14 cellular contexts compared by ENCODE assay signal in genomic region chr18:79486356-79487197, GRCh38.
DNase-seq lines count a peak whose midpoint lies in the region; ATAC-seq and TF ChIP-seq lines count a peak whose summit lies in the region.
"Had no signal": no experiment of that assay in that cellular context is flagged by ENCODE, and none has a peak within 500 bp of the region (broad histone marks: within the 10 kb centered on the region; RNA-seq: fewer than 3 reads in every experiment).

No MANE protein-coding gene starts in this region.

- no peak overlapping the region for H3K27ac Mint-ChIP-seq in activated CD4-positive, alpha-beta T cell treated with anti-CD3 and anti-CD28 coated beads for 36 hours
- H3K27ac Mint-ChIP-seq in chondrocyte (ENCODE audit: unreplicated experiment): peak overlapping the region; percentile 98
- H3K27ac Mint-ChIP-seq: activated B cell treated with CpG ODN at 0.5 μM for 24 hours; naive thymus-derived CD4-positive, alpha-beta T cell had no signal

- H3K27me3 Mint-ChIP-seq in activated CD4-positive, alpha-beta T cell treated with anti-CD3 and anti-CD28 coated beads for 36 hours: no peaks in the 10 kb centered on the region
- no peaks in the 10 kb centered on the region for H3K27me3 Mint-ChIP-seq in chondrocyte (ENCODE audit: low read depth)
- H3K27me3 Mint-ChIP-seq: activated B cell treated with CpG ODN at 0.5 μM for 24 hours; naive thymus-derived CD4-positive, alpha-beta T cell had no signal

- TF ChIP-seq POLR2A in suprapubic skin (IDR thresholded peaks at IDR 0.05): no peak

- TF ChIP-seq CTCF in chondrocyte (IDR thresholded peaks at IDR 0.05) (no peak), suprapubic skin (IDR thresholded peaks at IDR 0.05) (no peak)

- no peaks in the 10 kb centered on the region for H3K9me3 ChIP-seq in suprapubic skin
- H3K9me3 ChIP-seq: transverse colon had no signal

- peaks cover 39% of the 10 kb centered on the region for H3K36me3 ChIP-seq in suprapubic skin
- H3K36me3 ChIP-seq: transverse colon had no signal

- H3K27me3 ChIP-seq in suprapubic skin: no peaks in the 10 kb centered on the region
- H3K27me3 ChIP-seq: transverse colon had no signal

- POLR2A ChIA-PET in activated CD4-positive, alpha-beta T cell treated with anti-CD3 and anti-CD28 coated beads for 36 hours (lab: Charles Lee): no interaction called here

- no peak for ATAC-seq in activated CD4-positive, alpha-beta T cell treated with anti-CD3 and anti-CD28 coated beads for 36 hours
- ATAC-seq in HG03378 (IDR thresholded peaks at IDR 0.05; ENCODE audit: unreplicated experiment) (no peak), HG03442 (IDR thresholded peaks at IDR 0.05; ENCODE audit: unreplicated experiment) (no peak)
- ATAC-seq: naive thymus-derived CD4-positive, alpha-beta T cell had no signal

- H3K9me3 Mint-ChIP-seq in activated CD4-positive, alpha-beta T cell treated with anti-CD3 and anti-CD28 coated beads for 36 hours (ENCODE audit: low read depth): no peaks in the 10 kb centered on the region
- H3K9me3 Mint-ChIP-seq in chondrocyte (ENCODE audit: low read depth): no peaks in the 10 kb centered on the region
- H3K9me3 Mint-ChIP-seq: activated B cell treated with CpG ODN at 0.5 μM for 24 hours; naive thymus-derived CD4-positive, alpha-beta T cell had no signal

- TF ChIP-seq EP300 in suprapubic skin (IDR thresholded peaks at IDR 0.05): no peak

- peaks cover 6% of the 10 kb centered on the region for H3K4me1 Mint-ChIP-seq in activated CD4-positive, alpha-beta T cell treated with anti-CD3 and anti-CD28 coated beads for 36 hours
- H3K4me1 Mint-ChIP-seq in chondrocyte (ENCODE audit: low read depth): peaks cover 25% of the 10 kb centered on the region

- H3K4me3 ChIP-seq in suprapubic skin: no peak overlapping the region
- H3K4me3 ChIP-seq: transverse colon had no signal

- H3K27ac ChIP-seq in suprapubic skin: no peak overlapping the region

- intact Hi-C loops in activated CD4-positive, alpha-beta T cell treated with anti-CD3 and anti-CD28 coated beads for 36 hours (cut with DNase I, micrococcal nuclease): no loop called here

- WGBS in suprapubic skin: 78% methylated on average over 18 of the region's 69 CpGs

- H3K36me3 Mint-ChIP-seq in activated CD4-positive, alpha-beta T cell treated with anti-CD3 and anti-CD28 coated beads for 36 hours (ENCODE audit: low read depth): peaks cover 19% of the 10 kb centered on the region
- no peaks in the 10 kb centered on the region for H3K36me3 Mint-ChIP-seq in chondrocyte (ENCODE audit: low read depth)

- DNase-seq in activated CD4-positive, alpha-beta T cell treated with anti-CD3 and anti-CD28 coated beads for 36 hours: peak; percentile 2
- no peak for DNase-seq in activated CD4-positive, alpha-beta T cell treated with anti-CD3 and anti-CD28 coated beads, Interleukin-2, amount 50 U/mL, for 48 hours
- DNase-seq in chondrocyte (ENCODE audit: low spot score): peak; percentile 92
- peak; percentile 89 for DNase-seq in mesenteric fat pad (ENCODE audit: low spot score)
- peak; percentile 58 to 78 for DNase-seq in suprapubic skin (ENCODE audit: low spot score in 2 of 2)
- DNase-seq in stimulated activated CD4-positive, alpha-beta T cell treated with anti-CD3 and anti-CD28 coated beads, Interleukin-2, amount 100 ng/mL, for 48 hours: no peak
- DNase-seq: 8988T, activated B cell treated with CpG ODN at 0.5 μM for 24 hours, Kasumi-1, NCI-H524, transverse colon had no signal

- CTCF ChIA-PET in activated CD4-positive, alpha-beta T cell treated with anti-CD3 and anti-CD28 coated beads for 36 hours (lab: Charles Lee): no interaction called here

- peaks cover 20% of the 10 kb centered on the region for H3K4me1 ChIP-seq in suprapubic skin

- H3K4me3 Mint-ChIP-seq in activated CD4-positive, alpha-beta T cell treated with anti-CD3 and anti-CD28 coated beads for 36 hours: no peak overlapping the region
- H3K4me3 Mint-ChIP-seq in chondrocyte (ENCODE audit: unreplicated experiment): peak overlapping the region; percentile 67
- H3K4me3 Mint-ChIP-seq: activated B cell treated with CpG ODN at 0.5 μM for 24 hours; naive thymus-derived CD4-positive, alpha-beta T cell had no signal

Comparison
In these comparisons a context has a peak if more than half of its experiments do, and no peak if none do; other contexts are left out.
1. DNase-seq: peak in activated CD4-positive, alpha-beta T cell treated with anti-CD3 and anti-CD28 coated beads for 36 hours (single experiment), chondrocyte (single experiment), mesenteric fat pad (single experiment) and suprapubic skin (2 of 2); none in activated CD4-positive, alpha-beta T cell treated with anti-CD3 and anti-CD28 coated beads, Interleukin-2, amount 50 U/mL, for 48 hours (0 of 2) and stimulated activated CD4-positive, alpha-beta T cell treated with anti-CD3 and anti-CD28 coated beads, Interleukin-2, amount 100 ng/mL, for 48 hours (0 of 2).